9 cellular contexts compared by ENCODE assay signal in genomic region chr1:224616761-224617409, GRCh38. TPM values are rescaled to one million over a fixed set of nuclear protein-coding genes. Genes with fewer than 3 reads are reported as not detected.
DNase-seq lines count a peak whose midpoint lies in the region; ATAC-seq and TF ChIP-seq lines count a peak whose summit lies in the region.
"Had no signal": no experiment of that assay in that cellular context is flagged by ENCODE, and none has a peak within 500 bp of the region (broad histone marks: within the 10 kb centered on the region; RNA-seq: fewer than 3 reads in every experiment).

No MANE protein-coding gene starts in this region.

- H3K4me1 Mint-ChIP-seq in activated CD4-positive, alpha-beta T cell treated with anti-CD3 and anti-CD28 coated beads, Interleukin-2, amount 10 ng/mL, durations not matched to agents 24 days and 14 days: peaks cover 22% of the 10 kb centered on the region
- H3K4me1 Mint-ChIP-seq in activated CD8-positive, alpha-beta T cell treated with anti-CD3 and anti-CD28 coated beads, Interleukin-2, amount 10 ng/mL, durations not matched to agents 7 days and 5 days (ENCODE audit: low read depth): peaks cover 24% of the 10 kb centered on the region

- H3K27ac Mint-ChIP-seq in activated CD4-positive, alpha-beta T cell treated with anti-CD3 and anti-CD28 coated beads, Interleukin-2, amount 10 ng/mL, durations not matched to agents 24 days and 14 days: no peak overlapping the region
- no peak overlapping the region for H3K27ac Mint-ChIP-seq in activated CD8-positive, alpha-beta T cell treated with anti-CD3 and anti-CD28 coated beads, Interleukin-2, amount 10 ng/mL, durations not matched to agents 7 days and 5 days
- H3K27ac Mint-ChIP-seq: activated B cell treated with CpG ODN at 0.5 μM for 24 hours had no signal

- no peak for TF ChIP-seq EP300 in stomach (IDR thresholded peaks at IDR 0.05)

- H3K4me1 ChIP-seq in right cardiac atrium (ENCODE audit: control insufficient read depth, insufficient read depth, low read length) (no peaks in the 10 kb centered on the region), stomach (peaks cover 20 to 32% (median 24%) of the 10 kb centered on the region in 4 donors)

- H3K9me3 Mint-ChIP-seq in activated CD4-positive, alpha-beta T cell treated with anti-CD3 and anti-CD28 coated beads, Interleukin-2, amount 10 ng/mL, durations not matched to agents 24 days and 14 days: peaks cover 6% of the 10 kb centered on the region
- H3K9me3 Mint-ChIP-seq in activated CD8-positive, alpha-beta T cell treated with anti-CD3 and anti-CD28 coated beads, Interleukin-2, amount 10 ng/mL, durations not matched to agents 7 days and 5 days (ENCODE audit: insufficient read depth): no peaks in the 10 kb centered on the region

- H3K27me3 Mint-ChIP-seq in activated CD4-positive, alpha-beta T cell treated with anti-CD3 and anti-CD28 coated beads, Interleukin-2, amount 10 ng/mL, durations not matched to agents 24 days and 14 days: peaks cover 77% of the 10 kb centered on the region
- H3K27me3 Mint-ChIP-seq in activated CD8-positive, alpha-beta T cell treated with anti-CD3 and anti-CD28 coated beads, Interleukin-2, amount 10 ng/mL, durations not matched to agents 7 days and 5 days (ENCODE audit: low read depth): peaks cover 63% of the 10 kb centered on the region

- H3K36me3 Mint-ChIP-seq in activated CD4-positive, alpha-beta T cell treated with anti-CD3 and anti-CD28 coated beads, Interleukin-2, amount 10 ng/mL, durations not matched to agents 24 days and 14 days (ENCODE audit: low read depth): peaks cover 5% of the 10 kb centered on the region
- peaks cover 3% of the 10 kb centered on the region for H3K36me3 Mint-ChIP-seq in activated CD8-positive, alpha-beta T cell treated with anti-CD3 and anti-CD28 coated beads, Interleukin-2, amount 10 ng/mL, durations not matched to agents 7 days and 5 days (ENCODE audit: low read depth)

- POLR2A ChIA-PET in activated CD8-positive, alpha-beta T cell treated with anti-CD3 and anti-CD28 coated beads, Interleukin-2, amount 10 ng/mL, durations not matched to agents 7 days and 5 days (lab: Charles Lee): no interaction called here

- intact Hi-C loops in activated CD4-positive, alpha-beta T cell treated with anti-CD3 and anti-CD28 coated beads, Interleukin-2, amount 10 ng/mL, durations not matched to agents 24 days and 14 days (cut with micrococcal nuclease): no loop called here
- intact Hi-C loops in right cardiac atrium (cut with DNase I): no loop called here
- intact Hi-C loops in stomach (cut with DNase I; ENCODE audit: low total_unique reads): no loop called here
- intact Hi-C loops in posterior cingulate gyrus (cut with DNase I): no loop called here

- DNase-seq in activated CD4-positive, alpha-beta T cell treated with anti-CD3 and anti-CD28 coated beads, Interleukin-2, amount 10 ng/mL, durations not matched to agents 24 days and 14 days: peak; percentile 64
- no peak for DNase-seq in activated CD4-positive, alpha-beta T cell treated with anti-CD3 and anti-CD28 coated beads, Interleukin-2, amount 50 U/mL, for 48 hours
- no peak for DNase-seq in activated CD8-positive, alpha-beta T cell treated with anti-CD3 and anti-CD28 coated beads, Interleukin-2, amount 10 ng/mL, durations not matched to agents 7 days and 5 days
- DNase-seq in right cardiac atrium: no peak
- DNase-seq in stomach: no peak
- DNase-seq in posterior cingulate gyrus: no peak
- no peak for DNase-seq in amniotic stem cell (lab: John Stamatoyannopoulos, UW)
- DNase-seq: activated B cell treated with CpG ODN at 0.5 μM for 24 hours had no signal

- CTCF ChIA-PET in activated CD8-positive, alpha-beta T cell treated with anti-CD3 and anti-CD28 coated beads, Interleukin-2, amount 10 ng/mL, durations not matched to agents 7 days and 5 days (lab: Charles Lee): interaction anchor here (0.9 to 5.5 kb wide), 3 partner anchors 24 to 103 kb away, joined by 3 to 15 read pairs (median 3); no protein-coding TSS in a partner anchor

- H3K4me3 Mint-ChIP-seq in activated CD4-positive, alpha-beta T cell treated with anti-CD3 and anti-CD28 coated beads, Interleukin-2, amount 10 ng/mL, durations not matched to agents 24 days and 14 days: peak overlapping the region; percentile 77
- H3K4me3 Mint-ChIP-seq in activated CD8-positive, alpha-beta T cell treated with anti-CD3 and anti-CD28 coated beads, Interleukin-2, amount 10 ng/mL, durations not matched to agents 7 days and 5 days: peak overlapping the region; percentile 52
- H3K4me3 Mint-ChIP-seq: activated B cell treated with CpG ODN at 0.5 μM for 24 hours had no signal

- WGBS in right cardiac atrium: 2% methylated on average over 52 of the region's 52 CpGs
- WGBS in stomach, 5 donors: 2 to 5% (median 3%) methylated on average over 34 to 52 of the region's 52 CpGs

- H3K9me3 ChIP-seq in right cardiac atrium (ENCODE audit: control insufficient read depth, low read length) (no peaks in the 10 kb centered on the region), stomach (no peaks in the 10 kb centered on the region)

- no peak for TF ChIP-seq CTCF in stomach (IDR thresholded peaks at IDR 0.05)

- H3K27ac ChIP-seq in right cardiac atrium (ENCODE audit: low read length) (no peak overlapping the region), stomach (no peak overlapping the region)

- no peaks in the 10 kb centered on the region for H3K36me3 ChIP-seq in stomach

- H3K4me3 ChIP-seq in right cardiac atrium (ENCODE audit: low read length) (peak overlapping the region; percentile 10), stomach (peak overlapping the region; percentile 45 to 67 (median 54))

- TF ChIP-seq POLR2A in stomach (IDR thresholded peaks at IDR 0.05): no peak

- ATAC-seq in activated CD8-positive, alpha-beta T cell treated with anti-CD3 and anti-CD28 coated beads, Interleukin-2, amount 10 ng/mL, durations not matched to agents 7 days and 5 days: peak; percentile 11
- ATAC-seq in right cardiac atrium (no peak), HG03565 (IDR thresholded peaks at IDR 0.05; ENCODE audit: unreplicated experiment) (no peak)

- H3K27me3 ChIP-seq in right cardiac atrium (ENCODE audit: control insufficient read depth, insufficient read depth): no peaks in the 10 kb centered on the region
- peaks cover 8 to 53% (median 32%) of the 10 kb centered on the region in 3 donors for H3K27me3 ChIP-seq in stomach

RNA-seq across cellular contexts. Expression of gene CNIH3, which starts 0.8 kb away (rescaled TPM):
- total RNA-seq in activated CD4-positive, alpha-beta T cell treated with anti-CD3 and anti-CD28 coated beads, Interleukin-2, amount 10 ng/mL, durations not matched to agents 24 days and 14 days: 1.1 TPM in 2 replicates
- total RNA-seq in activated CD8-positive, alpha-beta T cell treated with anti-CD3 and anti-CD28 coated beads, Interleukin-2, amount 10 ng/mL, durations not matched to agents 7 days and 5 days: 1 to 10 TPM; 1.5 to 2.5 TPM
- 1 to 10 TPM; 1.2 to 2.3 (median 1.7) TPM for total RNA-seq in right cardiac atrium
- 0.66 TPM for polyA plus RNA-seq in right cardiac atrium
- total RNA-seq in stomach: 10 to 100 TPM in 1 of 5 donors, 1 to 10 TPM in 2, under 1 TPM in 1, not detected in 1; 0.45 to 18.7 (median 5.9) TPM
- 1 to 10 TPM; 1.4 to 3.1 (median 1.4) TPM for polyA plus RNA-seq in stomach
